16 cellular contexts compared by ENCODE assay signal in the genomic region with DNA sequence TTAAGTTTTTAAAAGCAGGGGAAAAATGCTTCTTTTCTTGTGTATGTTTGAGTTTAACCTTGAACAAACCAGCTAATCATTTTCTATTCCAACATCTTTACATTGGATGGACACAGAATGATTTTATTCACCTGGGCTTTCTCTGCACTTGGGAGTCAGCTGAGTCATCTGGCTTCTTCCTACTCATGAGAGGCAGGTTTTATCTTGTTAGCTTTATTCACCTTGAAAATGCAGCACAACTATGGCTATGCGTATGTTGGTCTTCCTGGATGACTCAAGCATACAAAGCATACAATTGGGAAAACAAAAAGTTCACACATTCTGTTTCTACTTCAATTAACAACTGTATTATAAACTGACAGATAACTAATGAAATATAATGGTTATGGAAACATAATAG.
DNase-seq lines count a peak whose midpoint lies in the region; ATAC-seq and TF ChIP-seq lines count a peak whose summit lies in the region.
"Had no signal": no experiment of that assay in that cellular context is flagged by ENCODE, and none has a peak within 500 bp of the region (broad histone marks: within the 10 kb centered on the region; RNA-seq: fewer than 3 reads in every experiment).

No MANE protein-coding gene starts in this region.

- H3K56ac ChIP-seq in mesendoderm (ENCODE audit: low read length) = no peak overlapping the region

- H3K27me3 ChIP-seq in mesendoderm (ENCODE audit: insufficient read depth, low read length, poor library complexity) = no peaks in the 10 kb centered on the region
- H3K27me3 ChIP-seq in lower lobe of right lung (ENCODE audit: low read depth) = no peaks in the 10 kb centered on the region
- H3K27me3 ChIP-seq: BLaER1 had no signal

- H2BK15ac ChIP-seq in mesendoderm (replicated peaks; ENCODE audit: low read depth) = no peak overlapping the region

- WGBS in mesendoderm (ENCODE audit: extremely low coverage, insufficient coverage, low lambda C conversion rate) = no CpG with 5 or more reads among the region's 1 CpG

- no peaks in the 10 kb centered on the region for H3K79me2 ChIP-seq in mesendoderm (ENCODE audit: control insufficient read depth, insufficient read depth, low read length)

- no peak overlapping the region for H2BK120ac ChIP-seq in mesendoderm (ENCODE audit: low read depth, low read length)

- H3K23ac ChIP-seq in mesendoderm (ENCODE audit: low read length) = no peak overlapping the region

- no peak overlapping the region for H3K4ac ChIP-seq in mesendoderm (ENCODE audit: low read depth, low read length)

- H4K5ac ChIP-seq in mesendoderm (ENCODE audit: low read length) = no peak overlapping the region

- ATAC-seq in GM21526 (IDR thresholded peaks at IDR 0.05; ENCODE audit: low FRiP score, unreplicated experiment) = no peak
- ATAC-seq in lower lobe of right lung = no peak
- ATAC-seq in HG03108 (IDR thresholded peaks at IDR 0.05; ENCODE audit: unreplicated experiment) = no peak
- ATAC-seq: K562 had no signal

- H3K27ac ChIP-seq in RWPE1 = no peak overlapping the region
- H3K27ac ChIP-seq in epithelial cell of prostate = no peak overlapping the region
- no peak overlapping the region for H3K27ac ChIP-seq in mesendoderm (ENCODE audit: low read depth, low read length)
- no peak overlapping the region for H3K27ac ChIP-seq in lower lobe of right lung
- H3K27ac ChIP-seq: BLaER1, HL-60 had no signal

- H3K36me3 ChIP-seq in mesendoderm (ENCODE audit: control insufficient read depth, insufficient read depth, low read length) (no peaks in the 10 kb centered on the region), lower lobe of right lung (no peaks in the 10 kb centered on the region)
- H3K36me3 ChIP-seq: BLaER1 had no signal

- no peak for TF ChIP-seq CTCF in RWPE1 (conservative IDR thresholded peaks at IDR 0.05; ENCODE audit: low read depth)
- no peak for TF ChIP-seq CTCF in lower lobe of right lung (IDR thresholded peaks at IDR 0.05)

- H3K4me1 ChIP-seq in mesendoderm (ENCODE audit: control insufficient read depth, low read depth, low read length) (no peaks in the 10 kb centered on the region), lower lobe of right lung (no peaks in the 10 kb centered on the region)
- H3K4me1 ChIP-seq: BLaER1, Caco-2 had no signal

- intact Hi-C loops in lower lobe of right lung (cut with DNase I) = no loop called here

- H3K9ac ChIP-seq in mesendoderm (ENCODE audit: low read length) = no peak overlapping the region
- H3K9ac ChIP-seq: BLaER1 had no signal

- H3K4me2 ChIP-seq in mesendoderm (ENCODE audit: low read length) = no peak overlapping the region
- H3K4me2 ChIP-seq: BLaER1 had no signal

- H3K4me3 ChIP-seq in mesendoderm (ENCODE audit: low read length) = no peak overlapping the region
- H3K4me3 ChIP-seq in lower lobe of right lung = no peak overlapping the region
- H3K4me3 ChIP-seq: BLaER1, K562 had no signal

- H3K79me1 ChIP-seq in mesendoderm (ENCODE audit: low read length) = no peaks in the 10 kb centered on the region

- peak; percentile 67 for DNase-seq in DMS53 (lab: John Stamatoyannopoulos, UW)
- DNase-seq in RWPE1 (ENCODE audit: low spot score) = peak; percentile 84
- peak; percentile 60 for DNase-seq in epithelial cell of prostate (ENCODE audit: low read depth, low spot score)
- peak; percentile 14 for DNase-seq in mesendoderm
- no peak for DNase-seq in lower lobe of right lung
- DNase-seq: 8988T; AML-193; Caco-2; CD8-positive, alpha-beta memory T cell; GOT3; H9 had no signal

- H4K8ac ChIP-seq in mesendoderm (ENCODE audit: low read depth, low read length) = no peak overlapping the region

- H2AK5ac ChIP-seq in mesendoderm (ENCODE audit: low read length) = no peak overlapping the region

- POLR2A ChIA-PET in RWPE1 (lab: Yijun Ruan, JAX; ENCODE audit: low non-redundant PET) = no interaction called here

- H3K9me3 ChIP-seq in lower lobe of right lung = no peaks in the 10 kb centered on the region
- H3K9me3 ChIP-seq: BLaER1, Caco-2 had no signal

- H3K18ac ChIP-seq in mesendoderm (ENCODE audit: low read length) = no peak overlapping the region

- no peak overlapping the region for H2BK5ac ChIP-seq in mesendoderm (ENCODE audit: low read length)

- CTCF ChIA-PET in RWPE1 (lab: Yijun Ruan, JAX) = no interaction called here
